Comparison of ENCODE assay signal across 8 cellular contexts in genomic region chr6:158653577-158654354, GRCh38. TPM values are rescaled to one million over a fixed set of nuclear protein-coding genes. Genes with fewer than 3 reads are reported as not detected.
A peak's percentile ranks its signal among the peaks of the same experiment; 100 is the strongest.
DNase-seq lines count a peak whose midpoint lies in the region; ATAC-seq and TF ChIP-seq lines count a peak whose summit lies in the region.

No MANE protein-coding gene starts in this region.

- H3K9me3 ChIP-seq in PC-3 (ENCODE audit: low read length) (no peaks in the 10 kb centered on the region), tibial nerve (no peaks in the 10 kb centered on the region)

- 61 to 64% methylated on average over 15 of the region's 15 CpGs for WGBS in tibial nerve, 2 donors

- H3K9me2 ChIP-seq in PC-3 (replicated peaks; ENCODE audit: low read length), result no peaks in the 10 kb centered on the region

- TF ChIP-seq CTCF in PC-3 (conservative IDR thresholded peaks at IDR 0.05; ENCODE audit: low read depth, low read length) (no peak), tibial nerve (IDR thresholded peaks at IDR 0.05) (no peak)

- peak overlapping the region; percentile 96 for H3K27ac Mint-ChIP-seq in activated T-helper 2 cell treated with anti-CD3 and anti-CD28 coated beads, Interferon-gamma antibody, Interleukin-2, Interleukin-4, amounts not matched to agents 10 μg/mL and 5 μg/mL and 100 μg/mL, durations not matched to agents 14 hours and 24 hours and 36 hours

- DNase-seq in MV-4-11 (lab: John Stamatoyannopoulos, UW), result peak; percentile 78
- peak; percentile 92 for DNase-seq in activated T-helper 2 cell treated with anti-CD3 and anti-CD28 coated beads, Interferon-gamma antibody, Interleukin-2, Interleukin-4, amounts not matched to agents 10 μg/mL and 5 μg/mL and 100 μg/mL, durations not matched to agents 14 hours and 24 hours and 36 hours (ENCODE audit: low spot score)
- DNase-seq in left kidney (ENCODE audit: low read depth, low spot score), result peak; percentile 26
- DNase-seq in stimulated activated CD8-positive, alpha-beta memory T cell treated with anti-CD3 and anti-CD28 coated beads, Interleukin-12 subunit alpha, Interleukin-12 subunit beta, amount 100 ng/mL, for 4 hours (ENCODE audit: low read depth), result peak; percentile 73
- DNase-seq in PC-3, result no peak
- DNase-seq in tibial nerve (ENCODE audit: low spot score in 2 of 2), result no peak
- no peak for DNase-seq in NCI-H446 treated with DMSO at 0.1 percent for 48 hours (lab: John Stamatoyannopoulos, UW)

- H3F3A ChIP-seq in PC-3 (ENCODE audit: low read length, unreplicated experiment), result no peaks in the 10 kb centered on the region

- no peaks in the 10 kb centered on the region for H3K79me2 ChIP-seq in PC-3 (ENCODE audit: low read length)

- no TSS peak for BruUV-seq in PC-3 (replicated peaks; lab: Mats Ljungman, UMichigan)

- H2AFZ ChIP-seq in PC-3 (ENCODE audit: low read length), result no peak overlapping the region

- no peaks in the 10 kb centered on the region for H4K20me1 ChIP-seq in PC-3 (ENCODE audit: low read length)

- peaks cover 80% of the 10 kb centered on the region for H3K36me3 Mint-ChIP-seq in activated T-helper 2 cell treated with anti-CD3 and anti-CD28 coated beads, Interferon-gamma antibody, Interleukin-2, Interleukin-4, amounts not matched to agents 10 μg/mL and 5 μg/mL and 100 μg/mL, durations not matched to agents 14 hours and 24 hours and 36 hours (ENCODE audit: low read depth)

- intact Hi-C loops in activated T-helper 2 cell treated with anti-CD3 and anti-CD28 coated beads, Interferon-gamma antibody, Interleukin-2, Interleukin-4, amounts not matched to agents 10 μg/mL and 5 μg/mL and 100 μg/mL, durations not matched to agents 14 hours and 24 hours and 36 hours (cut with micrococcal nuclease), result loop anchor here (1.0 to 2.0 kb wide), 4 partner anchors 8 to 200 kb away; no protein-coding TSS in a partner anchor
- intact Hi-C loops in PC-3 (cut with micrococcal nuclease), result no loop called here

- H3K4me1 ChIP-seq in PC-3 (ENCODE audit: insufficient read depth, low read length) (peaks cover 7% of the 10 kb centered on the region), tibial nerve (peaks cover 0 to 11% (median 0%) of the 10 kb centered on the region in 4 donors)

- no peaks in the 10 kb centered on the region for H3K9me3 Mint-ChIP-seq in activated T-helper 2 cell treated with anti-CD3 and anti-CD28 coated beads, Interferon-gamma antibody, Interleukin-2, Interleukin-4, amounts not matched to agents 10 μg/mL and 5 μg/mL and 100 μg/mL, durations not matched to agents 14 hours and 24 hours and 36 hours

- no peak for TF ChIP-seq POLR2A in tibial nerve (IDR thresholded peaks at IDR 0.05)

- H3K27me3 Mint-ChIP-seq in activated T-helper 2 cell treated with anti-CD3 and anti-CD28 coated beads, Interferon-gamma antibody, Interleukin-2, Interleukin-4, amounts not matched to agents 10 μg/mL and 5 μg/mL and 100 μg/mL, durations not matched to agents 14 hours and 24 hours and 36 hours (ENCODE audit: low read depth), result no peaks in the 10 kb centered on the region

- peak overlapping the region; percentile 90 for H3K4me3 Mint-ChIP-seq in activated T-helper 2 cell treated with anti-CD3 and anti-CD28 coated beads, Interferon-gamma antibody, Interleukin-2, Interleukin-4, amounts not matched to agents 10 μg/mL and 5 μg/mL and 100 μg/mL, durations not matched to agents 14 hours and 24 hours and 36 hours (ENCODE audit: low read depth)

- H3K27ac ChIP-seq in PC-3 (ENCODE audit: low read length), result no peak overlapping the region
- peak overlapping the region in 2 of 4 donors; percentile 55 to 80 for H3K27ac ChIP-seq in tibial nerve

- TF ChIP-seq EP300 in tibial nerve (IDR thresholded peaks at IDR 0.05), result peak in 1 of 2 donors; percentile 49

- H3K4me3 ChIP-seq in PC-3 (ENCODE audit: low read length) (no peak overlapping the region), tibial nerve (no peak overlapping the region)

- H3K36me3 ChIP-seq in PC-3 (ENCODE audit: low read depth, low read length) (no peaks in the 10 kb centered on the region), tibial nerve (no peaks in the 10 kb centered on the region)

- no peak overlapping the region for H3K9ac ChIP-seq in PC-3 (ENCODE audit: low read length)

- CTCF ChIA-PET in PC-3 (lab: Charles Lee), result no interaction called here

- POLR2A ChIA-PET in PC-3 (lab: Charles Lee; ENCODE audit: unreplicated experiment), result no interaction called here

- no peak overlapping the region for H3K4me2 ChIP-seq in PC-3 (ENCODE audit: low read length)

- peaks cover 60% of the 10 kb centered on the region for H3K4me1 Mint-ChIP-seq in activated T-helper 2 cell treated with anti-CD3 and anti-CD28 coated beads, Interferon-gamma antibody, Interleukin-2, Interleukin-4, amounts not matched to agents 10 μg/mL and 5 μg/mL and 100 μg/mL, durations not matched to agents 14 hours and 24 hours and 36 hours (ENCODE audit: low read depth)

- peak; percentile 67 for ATAC-seq in GM21423 (IDR thresholded peaks at IDR 0.05; ENCODE audit: unreplicated experiment)
- no peak for ATAC-seq in PC-3

- H3K27me3 ChIP-seq in PC-3 (ENCODE audit: low read length) (no peaks in the 10 kb centered on the region), tibial nerve (no peaks in the 10 kb centered on the region)

RNA-seq across cellular contexts. Expression of gene SYTL3, which starts 3.9 kb away (rescaled TPM):
- total RNA-seq in activated T-helper 2 cell treated with anti-CD3 and anti-CD28 coated beads, Interferon-gamma antibody, Interleukin-2, Interleukin-4, amounts not matched to agents 10 μg/mL and 5 μg/mL and 100 μg/mL, durations not matched to agents 14 hours and 24 hours and 36 hours, result 232 and 242 TPM in 2 replicates
- total RNA-seq in PC-3 (2014; rRNA removed) (1.7 and 1.8 TPM in 2 replicates), tibial nerve (1 to 10 TPM; 1.3 to 6.7 (median 3.6) TPM)

RNA-seq across cellular contexts. Expression of gene DYNLT1, which starts 9.2 kb away (rescaled TPM):
- 94.4 and 108 TPM in 2 replicates for total RNA-seq in activated T-helper 2 cell treated with anti-CD3 and anti-CD28 coated beads, Interferon-gamma antibody, Interleukin-2, Interleukin-4, amounts not matched to agents 10 μg/mL and 5 μg/mL and 100 μg/mL, durations not matched to agents 14 hours and 24 hours and 36 hours
- total RNA-seq in PC-3 (2014; rRNA removed) (35.0 and 50.5 TPM in 2 replicates), tibial nerve (10 to 100 TPM; 36.6 to 80.0 (median 49.1) TPM)

Comparison
In these comparisons a context has a peak if more than half of its experiments do, and no peak if none do; other contexts are left out.
1. DNase-seq: peak in MV-4-11 (single experiment), activated T-helper 2 cell treated with anti-CD3 and anti-CD28 coated beads, Interferon-gamma antibody, Interleukin-2, Interleukin-4, amounts not matched to agents 10 μg/mL and 5 μg/mL and 100 μg/mL, durations not matched to agents 14 hours and 24 hours and 36 hours (single experiment), left kidney (single experiment) and stimulated activated CD8-positive, alpha-beta memory T cell treated with anti-CD3 and anti-CD28 coated beads, Interleukin-12 subunit alpha, Interleukin-12 subunit beta, amount 100 ng/mL, for 4 hours (single experiment); none in PC-3 (single experiment), tibial nerve (0 of 2) and NCI-H446 treated with DMSO at 0.1 percent for 48 hours (single experiment).
2. RNA of gene SYTL3, which starts 3.9 kb away (total RNA-seq): 232 to 242 TPM in activated T-helper 2 cell treated with anti-CD3 and anti-CD28 coated beads, Interferon-gamma antibody, Interleukin-2, Interleukin-4, amounts not matched to agents 10 μg/mL and 5 μg/mL and 100 μg/mL, durations not matched to agents 14 hours and 24 hours and 36 hours; 1.3 to 6.7 TPM in tibial nerve and 1.7 to 1.8 TPM in PC-3; every median in the first group is over 10 times any median in the second.